In the genomic region with DNA sequence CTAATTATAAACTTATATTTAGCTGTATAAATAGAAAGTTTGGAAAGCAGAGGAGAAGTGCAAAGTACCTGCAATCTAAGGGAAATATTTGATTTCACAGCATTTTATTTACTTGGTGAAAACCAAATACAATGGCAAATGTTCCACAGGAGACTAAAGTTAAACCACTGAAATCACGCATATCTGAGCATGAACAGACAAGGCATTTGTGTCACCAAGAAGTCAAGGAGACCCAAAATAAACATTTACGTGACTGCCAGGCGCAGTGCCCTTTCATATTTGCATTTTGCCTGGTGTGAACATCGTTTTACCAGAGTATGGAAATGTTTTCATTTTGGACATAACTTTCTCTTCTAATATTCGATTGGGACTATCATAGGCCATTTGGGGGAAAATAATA, we compare ENCODE assay signal across 24 cellular contexts. TPM values are rescaled to one million over a fixed set of nuclear protein-coding genes. Genes with fewer than 3 reads are reported as not detected.
DNase-seq lines count a peak whose midpoint lies in the region; ATAC-seq lines count a peak whose summit lies in the region.
"Had no signal": no experiment of that assay in that cellular context is flagged by ENCODE, and none has a peak within 500 bp of the region (broad histone marks: within the 10 kb centered on the region; RNA-seq: fewer than 3 reads in every experiment).

No MANE protein-coding gene starts in this region.

- no peaks in the 10 kb centered on the region for H3K4me1 ChIP-seq in endocrine pancreas (ENCODE audit: control insufficient read depth, insufficient read depth, low read length)

- H3K9me3 ChIP-seq in endocrine pancreas (ENCODE audit: control insufficient read depth, low read length), result no peaks in the 10 kb centered on the region
- H3K9me3 ChIP-seq: MG63, SJCRH30, testis, vagina had no signal

- intact Hi-C loops in Right ventricle myocardium superior (cut with DNase I), result no loop called here
- intact Hi-C loops in cardiac septum (cut with DNase I), result loop anchor here (5.0 kb wide), 1 partner anchor 40 kb away; no protein-coding TSS in a partner anchor

- H3K36me3 ChIP-seq in endocrine pancreas (ENCODE audit: control insufficient read depth, insufficient read depth, low read length), result no peaks in the 10 kb centered on the region
- H3K36me3 ChIP-seq: vagina had no signal

- no peaks in the 10 kb centered on the region for H3K27me3 Mint-ChIP-seq in IgD-negative memory B cell
- no peaks in the 10 kb centered on the region for H3K27me3 Mint-ChIP-seq in stimulated activated memory B cell treated with anti-CD40 and anti-IgM and Interleukin-4, amounts not matched to agents 10 μg/mL and 1 μg/mL and 100 μg/mL, for 72 hours
- H3K27me3 Mint-ChIP-seq: activated CD4-positive, alpha-beta T cell treated with anti-CD3 and anti-CD28 coated beads, Interleukin-2, amount 10 ng/mL, durations not matched to agents 24 days and 14 days had no signal

- peak overlapping the region; percentile 79 for H3K4me3 ChIP-seq in endocrine pancreas (ENCODE audit: control insufficient read depth, insufficient read depth, low read length)
- H3K4me3 ChIP-seq: MG63, SJCRH30, testis, vagina had no signal

- H3K4me1 Mint-ChIP-seq in IgD-negative memory B cell, result peaks cover 50 to 56% (median 54%) of the 10 kb centered on the region in 3 donors
- peaks cover 72% of the 10 kb centered on the region for H3K4me1 Mint-ChIP-seq in stimulated activated memory B cell treated with anti-CD40 and anti-IgM and Interleukin-4, amounts not matched to agents 10 μg/mL and 1 μg/mL and 100 μg/mL, for 72 hours

- DNase-seq in Right ventricle myocardium superior, result no peak
- DNase-seq in cardiac septum (ENCODE audit: low spot score), result no peak
- DNase-seq in Kasumi-1 (lab: John Stamatoyannopoulos, UW), result no peak
- DNase-seq in pons (ENCODE audit: low spot score), result no peak
- DNase-seq: ACHN; activated CD4-positive, alpha-beta T cell treated with anti-CD3 and anti-CD28 coated beads, Interleukin-2, amount 10 ng/mL, durations not matched to agents 24 days and 14 days; activated CD8-positive, alpha-beta memory T cell treated with anti-CD3 and anti-CD28 coated beads, Interleukin-2, amount 10 ng/mL, durations not matched to agents 7 days and 5 days; GDM1; glutamatergic neuron; HCEC 1CT; MG63; NCI-H1436 treated with DMSO at 0.1 percent for 48 hours; NCI-H2171; NCI-H69; retina; SJCRH30; stimulated activated CD4-positive, alpha-beta T cell treated with anti-CD3 and anti-CD28 coated beads, Interleukin-15, amount 100 ng/mL, for 24 hours; testis had no signal

- H3K36me3 Mint-ChIP-seq in IgD-negative memory B cell, result peaks cover 11% of the 10 kb centered on the region
- peaks cover 49% of the 10 kb centered on the region for H3K36me3 Mint-ChIP-seq in stimulated activated memory B cell treated with anti-CD40 and anti-IgM and Interleukin-4, amounts not matched to agents 10 μg/mL and 1 μg/mL and 100 μg/mL, for 72 hours

- H3K9ac ChIP-seq in endocrine pancreas (ENCODE audit: control insufficient read depth, insufficient read depth, low read length), result no peak overlapping the region

- H3K9me3 Mint-ChIP-seq in IgD-negative memory B cell, result no peaks in the 10 kb centered on the region
- H3K9me3 Mint-ChIP-seq in stimulated activated memory B cell treated with anti-CD40 and anti-IgM and Interleukin-4, amounts not matched to agents 10 μg/mL and 1 μg/mL and 100 μg/mL, for 72 hours, result no peaks in the 10 kb centered on the region
- H3K9me3 Mint-ChIP-seq: activated CD4-positive, alpha-beta T cell treated with anti-CD3 and anti-CD28 coated beads, Interleukin-2, amount 10 ng/mL, durations not matched to agents 24 days and 14 days; T-helper 1 cell treated with Interleukin-12 subunit alpha and Interleukin-12 subunit beta and Interleukin-4 antibody, amounts not matched to agents 30 μg/mL and 1 μg/mL, for 36 hours had no signal

- H3K27me3 ChIP-seq in endocrine pancreas (ENCODE audit: control insufficient read depth, insufficient read depth, low read length), result no peaks in the 10 kb centered on the region
- H3K27me3 ChIP-seq: MG63, SJCRH30, testis, vagina had no signal

- H3K27ac Mint-ChIP-seq in IgD-negative memory B cell, result peak overlapping the region; percentile 5 to 44 (median 18)
- peak overlapping the region; percentile 86 for H3K27ac Mint-ChIP-seq in stimulated activated memory B cell treated with anti-CD40 and anti-IgM and Interleukin-4, amounts not matched to agents 10 μg/mL and 1 μg/mL and 100 μg/mL, for 72 hours
- H3K27ac Mint-ChIP-seq: T-helper 1 cell treated with Interleukin-12 subunit alpha and Interleukin-12 subunit beta and Interleukin-4 antibody, amounts not matched to agents 30 μg/mL and 1 μg/mL, for 36 hours had no signal

- peak overlapping the region in 2 of 4 donors; percentile 12 to 86 for H3K4me3 Mint-ChIP-seq in IgD-negative memory B cell
- peak overlapping the region; percentile 62 for H3K4me3 Mint-ChIP-seq in stimulated activated memory B cell treated with anti-CD40 and anti-IgM and Interleukin-4, amounts not matched to agents 10 μg/mL and 1 μg/mL and 100 μg/mL, for 72 hours
- H3K4me3 Mint-ChIP-seq: activated CD4-positive, alpha-beta T cell treated with anti-CD3 and anti-CD28 coated beads, Interleukin-2, amount 10 ng/mL, durations not matched to agents 24 days and 14 days; activated CD8-positive, alpha-beta memory T cell treated with anti-CD3 and anti-CD28 coated beads, Interleukin-2, amount 10 ng/mL, durations not matched to agents 7 days and 5 days; T-helper 1 cell treated with Interleukin-12 subunit alpha and Interleukin-12 subunit beta and Interleukin-4 antibody, amounts not matched to agents 30 μg/mL and 1 μg/mL, for 36 hours had no signal

- ATAC-seq in Right ventricle myocardium superior (ENCODE audit: poor library complexity) (peak; percentile 27), GM21717 (IDR thresholded peaks at IDR 0.05; ENCODE audit: unreplicated experiment) (no peak)
- no peak for ATAC-seq in stimulated activated memory B cell treated with anti-CD40 and anti-IgM and Interleukin-4, amounts not matched to agents 10 μg/mL and 1 μg/mL and 100 μg/mL, for 72 hours
- ATAC-seq: activated CD8-positive, alpha-beta memory T cell treated with anti-CD3 and anti-CD28 coated beads, Interleukin-2, amount 10 ng/mL, durations not matched to agents 7 days and 5 days had no signal

RNA-seq across cellular contexts. Expression of gene UGCG, which starts 20.6 kb away (rescaled TPM):
- total RNA-seq in Right ventricle myocardium superior (11.7 TPM), cardiac septum (28.6 TPM)
- polyA plus RNA-seq in IgD-negative memory B cell, result 23.7 TPM
